In genomic region chr2:98604547-98604946, GRCh38 we compare ENCODE assay signal across 1 cellular context.
A peak's percentile ranks its signal among the peaks of the same experiment; 100 is the strongest.
TF ChIP-seq lines count a peak whose summit lies in the region.

No MANE protein-coding gene starts in this region.

TF ChIP-seq in GM12878, 131 proteins besides CTCF, POLR2A, EP300 and RAD21:
- TF ChIP-seq YBX1 (IDR thresholded peaks at IDR 0.05): no peak
- TF ChIP-seq POU2F2 (IDR thresholded peaks at IDR 0.05; ENCODE audit: borderline replicate concordance, low read depth, low read length): peak; percentile 28; the same call in 1 of the 3 replicates
